17 cellular contexts compared by ENCODE assay signal in the genomic region with DNA sequence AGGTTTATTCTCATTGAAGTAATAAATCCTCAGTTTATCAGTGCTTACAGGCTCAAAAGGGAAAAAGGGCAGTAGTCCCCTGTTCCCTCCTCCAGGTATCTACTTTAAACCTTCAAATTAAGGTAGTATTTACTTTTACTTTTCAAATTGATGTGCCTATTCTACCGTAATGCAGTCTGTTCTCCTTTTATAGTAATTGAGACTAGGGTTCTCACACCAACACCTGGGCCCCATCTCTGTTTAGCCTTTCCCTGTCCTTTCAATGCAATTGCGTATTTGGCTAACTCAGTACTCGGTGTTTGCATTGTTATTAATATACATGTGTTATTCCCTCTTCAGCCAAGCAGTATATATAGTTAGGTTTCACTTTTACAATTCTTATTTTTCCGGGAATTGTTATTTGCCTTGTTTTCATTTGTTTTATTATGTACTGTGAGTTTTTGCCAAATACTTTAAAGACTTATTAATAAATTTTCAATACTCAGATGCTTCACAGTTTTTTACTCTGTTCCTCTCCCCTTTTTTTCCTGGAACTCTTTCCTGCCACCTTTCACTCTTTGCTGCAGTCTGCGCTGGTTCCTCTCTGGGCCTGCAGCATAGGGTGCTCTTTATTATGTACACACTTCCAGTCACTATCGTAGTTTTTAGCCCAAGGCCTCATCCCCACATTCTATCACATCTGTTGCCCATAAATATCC. TPM values are rescaled to one million over a fixed set of nuclear protein-coding genes. Genes with fewer than 3 reads are reported as not detected.
DNase-seq lines count a peak whose midpoint lies in the region; ATAC-seq and TF ChIP-seq lines count a peak whose summit lies in the region.
"Had no signal": no experiment of that assay in that cellular context is flagged by ENCODE, and none has a peak within 500 bp of the region (broad histone marks: within the 10 kb centered on the region; RNA-seq: fewer than 3 reads in every experiment).

No MANE protein-coding gene starts in this region.

- no peak overlapping the region for H3K4me3 Mint-ChIP-seq in activated CD8-positive, alpha-beta T cell treated with anti-CD3 and anti-CD28 coated beads for 36 hours
- H3K4me3 Mint-ChIP-seq in activated CD8-positive, alpha-beta T cell treated with anti-CD3 and anti-CD28 coated beads, Interleukin-2, amount 10 ng/mL, durations not matched to agents 7 days and 5 days, result no peak overlapping the region
- H3K4me3 Mint-ChIP-seq: activated CD4-positive, alpha-beta T cell treated with anti-CD3 and anti-CD28 coated beads, Interleukin-2, amount 10 ng/mL, durations not matched to agents 24 days and 14 days; naive thymus-derived CD4-positive, alpha-beta T cell had no signal

- ATAC-seq in activated CD8-positive, alpha-beta T cell treated with anti-CD3 and anti-CD28 coated beads for 36 hours, result no peak
- ATAC-seq in activated CD8-positive, alpha-beta T cell treated with anti-CD3 and anti-CD28 coated beads, Interleukin-2, amount 10 ng/mL, durations not matched to agents 7 days and 5 days, result no peak
- ATAC-seq in GM19324 (IDR thresholded peaks at IDR 0.05; ENCODE audit: low FRiP score, unreplicated experiment), result no peak
- ATAC-seq: naive thymus-derived CD4-positive, alpha-beta T cell had no signal

- H3K27ac Mint-ChIP-seq in activated CD8-positive, alpha-beta T cell treated with anti-CD3 and anti-CD28 coated beads for 36 hours, result peak overlapping the region; percentile 47
- H3K27ac Mint-ChIP-seq in activated CD8-positive, alpha-beta T cell treated with anti-CD3 and anti-CD28 coated beads, Interleukin-2, amount 10 ng/mL, durations not matched to agents 7 days and 5 days, result no peak overlapping the region
- H3K27ac Mint-ChIP-seq: activated CD4-positive, alpha-beta T cell treated with anti-CD3 and anti-CD28 coated beads, Interleukin-2, amount 10 ng/mL, durations not matched to agents 24 days and 14 days had no signal

- peaks cover 19 to 23% of the 10 kb centered on the region in 2 donors for H3K36me3 ChIP-seq in stomach smooth muscle (ENCODE audit: control insufficient read depth in 2 of 2, insufficient read depth in 2 of 2, low read length in 2 of 2)
- H3K36me3 ChIP-seq: prostate gland had no signal

- H3K27me3 Mint-ChIP-seq in activated CD8-positive, alpha-beta T cell treated with anti-CD3 and anti-CD28 coated beads for 36 hours, result no peaks in the 10 kb centered on the region
- no peaks in the 10 kb centered on the region for H3K27me3 Mint-ChIP-seq in activated CD8-positive, alpha-beta T cell treated with anti-CD3 and anti-CD28 coated beads, Interleukin-2, amount 10 ng/mL, durations not matched to agents 7 days and 5 days (ENCODE audit: low read depth)
- H3K27me3 Mint-ChIP-seq: activated CD4-positive, alpha-beta T cell treated with anti-CD3 and anti-CD28 coated beads, Interleukin-2, amount 10 ng/mL, durations not matched to agents 24 days and 14 days; naive thymus-derived CD4-positive, alpha-beta T cell had no signal

- H3K9me3 ChIP-seq in stomach smooth muscle (ENCODE audit: control insufficient read depth in 2 of 2, low read length in 2 of 2), result no peaks in the 10 kb centered on the region
- H3K9me3 ChIP-seq: Peyer's patch, prostate gland, SK-N-SH had no signal

- intact Hi-C loops in activated CD8-positive, alpha-beta T cell treated with anti-CD3 and anti-CD28 coated beads for 36 hours (cut with micrococcal nuclease), result no loop called here

- peak overlapping the region in 1 of 2 donors; percentile 51 for H3K9ac ChIP-seq in stomach smooth muscle (ENCODE audit: low read length in 2 of 2)
- H3K9ac ChIP-seq: SK-N-SH had no signal

- peaks cover 12% of the 10 kb centered on the region for H3K4me1 ChIP-seq in stomach smooth muscle (ENCODE audit: control insufficient read depth, insufficient read depth, low read length)

- DNase-seq in activated CD8-positive, alpha-beta T cell treated with anti-CD3 and anti-CD28 coated beads for 36 hours, result no peak
- DNase-seq in activated CD8-positive, alpha-beta T cell treated with anti-CD3 and anti-CD28 coated beads, Interleukin-2, amount 10 ng/mL, durations not matched to agents 7 days and 5 days, result no peak
- DNase-seq in NCI-H774 (lab: John Stamatoyannopoulos, UW), result peak; percentile 6
- DNase-seq in germinal center (ENCODE audit: low spot score), result peak; percentile 47
- DNase-seq in medulla oblongata (ENCODE audit: extremely low spot score), result no peak
- no peak for DNase-seq in iPS-NIHi11 (ENCODE audit: low spot score)
- DNase-seq: activated CD4-positive, alpha-beta T cell treated with anti-CD3 and anti-CD28 coated beads, Interleukin-2, amount 10 ng/mL, durations not matched to agents 24 days and 14 days; activated naive CD4-positive, alpha-beta T cell treated with anti-CD3 and anti-CD28 coated beads, Interleukin-2, amount 50 U/mL, for 16 hours; IMR-90; islet precursor cell; naive thymus-derived CD4-positive, alpha-beta T cell; Peyer's patch; SK-N-SH; small intestine had no signal

- peaks cover 32% of the 10 kb centered on the region for H3K4me1 Mint-ChIP-seq in activated CD8-positive, alpha-beta T cell treated with anti-CD3 and anti-CD28 coated beads for 36 hours (ENCODE audit: low read depth)
- H3K4me1 Mint-ChIP-seq in activated CD8-positive, alpha-beta T cell treated with anti-CD3 and anti-CD28 coated beads, Interleukin-2, amount 10 ng/mL, durations not matched to agents 7 days and 5 days (ENCODE audit: low read depth), result peaks cover 15% of the 10 kb centered on the region

- peak overlapping the region; percentile 46 for H3K27ac ChIP-seq in stomach smooth muscle (ENCODE audit: low read length)

- H3K9me3 Mint-ChIP-seq in activated CD8-positive, alpha-beta T cell treated with anti-CD3 and anti-CD28 coated beads for 36 hours, result no peaks in the 10 kb centered on the region
- no peaks in the 10 kb centered on the region for H3K9me3 Mint-ChIP-seq in activated CD8-positive, alpha-beta T cell treated with anti-CD3 and anti-CD28 coated beads, Interleukin-2, amount 10 ng/mL, durations not matched to agents 7 days and 5 days (ENCODE audit: insufficient read depth)
- H3K9me3 Mint-ChIP-seq: activated CD4-positive, alpha-beta T cell treated with anti-CD3 and anti-CD28 coated beads, Interleukin-2, amount 10 ng/mL, durations not matched to agents 24 days and 14 days; naive thymus-derived CD4-positive, alpha-beta T cell had no signal

- POLR2A ChIA-PET in activated CD8-positive, alpha-beta T cell treated with anti-CD3 and anti-CD28 coated beads for 36 hours (lab: Charles Lee), result no interaction called here
- POLR2A ChIA-PET in activated CD8-positive, alpha-beta T cell treated with anti-CD3 and anti-CD28 coated beads, Interleukin-2, amount 10 ng/mL, durations not matched to agents 7 days and 5 days (lab: Charles Lee), result no interaction called here

- TF ChIP-seq CTCF in activated CD8-positive, alpha-beta T cell treated with anti-CD3 and anti-CD28 coated beads for 36 hours (IDR thresholded peaks at IDR 0.05), result no peak

- CTCF ChIA-PET in activated CD8-positive, alpha-beta T cell treated with anti-CD3 and anti-CD28 coated beads for 36 hours (lab: Charles Lee), result no interaction called here
- CTCF ChIA-PET in activated CD8-positive, alpha-beta T cell treated with anti-CD3 and anti-CD28 coated beads, Interleukin-2, amount 10 ng/mL, durations not matched to agents 7 days and 5 days (lab: Charles Lee), result no interaction called here

- H3K36me3 Mint-ChIP-seq in activated CD8-positive, alpha-beta T cell treated with anti-CD3 and anti-CD28 coated beads for 36 hours (ENCODE audit: low read depth), result peaks cover 45% of the 10 kb centered on the region
- peaks cover 67% of the 10 kb centered on the region for H3K36me3 Mint-ChIP-seq in activated CD8-positive, alpha-beta T cell treated with anti-CD3 and anti-CD28 coated beads, Interleukin-2, amount 10 ng/mL, durations not matched to agents 7 days and 5 days (ENCODE audit: low read depth)

- no peaks in the 10 kb centered on the region for H3K27me3 ChIP-seq in stomach smooth muscle (ENCODE audit: control insufficient read depth in 1 of 2, insufficient read depth in 2 of 2, low read length in 2 of 2)
- H3K27me3 ChIP-seq: Peyer's patch had no signal

- H3K4me3 ChIP-seq in stomach smooth muscle (ENCODE audit: low read length in 2 of 2), result peak overlapping the region in 1 of 2 donors; percentile 8
- H3K4me3 ChIP-seq: Peyer's patch, prostate gland had no signal

RNA-seq across cellular contexts. Expression of gene USPL1, which starts 30.3 kb away (rescaled TPM):
- 10 to 100 TPM; 12.4 to 13.0 TPM for total RNA-seq in activated CD8-positive, alpha-beta T cell treated with anti-CD3 and anti-CD28 coated beads for 36 hours
- 10 to 100 TPM; 14.8 to 16.7 TPM for total RNA-seq in activated CD8-positive, alpha-beta T cell treated with anti-CD3 and anti-CD28 coated beads, Interleukin-2, amount 10 ng/mL, durations not matched to agents 7 days and 5 days

Comparison
In these comparisons a context has a peak if more than half of its experiments do, and no peak if none do; other contexts are left out.
1. DNase-seq: peak in NCI-H774 (single experiment) and germinal center (single experiment); none in activated CD8-positive, alpha-beta T cell treated with anti-CD3 and anti-CD28 coated beads for 36 hours (single experiment), activated CD8-positive, alpha-beta T cell treated with anti-CD3 and anti-CD28 coated beads, Interleukin-2, amount 10 ng/mL, durations not matched to agents 7 days and 5 days (single experiment), medulla oblongata (single experiment) and iPS-NIHi11 (single experiment).